1 cellular context compared by ENCODE assay signal in genomic region chr14:50797250-50798047, GRCh38.
TF ChIP-seq lines count a peak whose summit lies in the region.

No MANE protein-coding gene starts in this region.

TF ChIP-seq in GM23338, 12 proteins besides CTCF, POLR2A, EP300 and RAD21 (continued from another document):
- no peak for TF ChIP-seq ETS1 (IDR thresholded peaks at IDR 0.05)
- TF ChIP-seq EZH2phosphoT487 (IDR thresholded peaks at IDR 0.05; ENCODE audit: unreplicated experiment): no peak
- TF ChIP-seq EZH2 (IDR thresholded peaks at IDR 0.05; ENCODE audit: low read depth, unreplicated experiment): no peak
- TF ChIP-seq ZNF331 (CRISPR knock-in tag; IDR thresholded peaks at IDR 0.05; ENCODE audit: low read depth): no peak
